In the genomic region with DNA sequence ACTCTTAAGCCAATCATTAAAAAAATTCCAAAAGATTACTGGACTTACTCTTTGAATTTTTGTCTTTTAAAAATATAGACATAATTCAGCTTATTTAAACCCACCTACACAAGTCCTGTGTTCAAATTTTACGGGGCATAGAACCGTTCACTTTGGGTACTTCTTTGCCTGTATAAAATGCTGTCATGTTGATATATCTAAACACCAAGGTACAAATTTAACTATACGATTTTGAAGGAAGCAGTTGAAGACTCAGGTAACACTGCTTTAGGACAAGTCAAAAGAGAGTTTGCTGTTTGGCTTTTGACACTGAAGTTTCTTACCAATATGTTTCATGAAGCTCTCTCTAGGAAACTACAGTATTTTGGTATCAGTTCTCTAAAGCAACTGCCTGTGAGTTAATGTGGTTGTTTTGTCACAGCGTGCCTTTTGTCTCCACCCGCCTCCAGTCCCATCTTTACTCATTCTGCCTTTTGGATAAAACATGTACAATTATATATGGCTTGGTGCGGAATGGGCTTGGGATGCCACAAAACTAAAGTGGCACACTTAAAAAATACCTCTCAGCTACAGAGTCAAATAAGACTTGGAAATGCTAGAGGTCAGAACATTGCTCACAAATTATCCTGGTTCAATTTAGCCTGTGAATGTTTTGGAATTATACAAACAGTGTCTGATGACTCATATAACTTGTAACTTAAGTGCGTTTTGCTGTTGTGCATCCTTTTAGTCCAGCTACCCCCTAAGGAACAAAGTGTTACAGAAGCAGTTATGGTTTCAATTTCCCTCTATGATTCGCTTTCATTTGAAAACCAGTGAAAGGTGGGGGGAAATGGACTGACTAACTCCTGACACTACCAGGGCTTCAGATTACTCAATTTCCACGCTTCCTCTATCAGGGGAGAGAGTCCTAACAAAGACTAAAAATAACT, we compare ENCODE assay signal across 9 cellular contexts. TPM values are rescaled to one million over a fixed set of nuclear protein-coding genes. Genes with fewer than 3 reads are reported as not detected.
DNase-seq lines count a peak whose midpoint lies in the region; ATAC-seq and TF ChIP-seq lines count a peak whose summit lies in the region.
"Had no signal": no experiment of that assay in that cellular context is flagged by ENCODE, and none has a peak within 500 bp of the region (broad histone marks: within the 10 kb centered on the region; RNA-seq: fewer than 3 reads in every experiment).

No MANE protein-coding gene starts in this region.

- no peaks in the 10 kb centered on the region for H3K4me1 Mint-ChIP-seq in endothelial cell (ENCODE audit: unreplicated experiment)
- no peaks in the 10 kb centered on the region for H3K4me1 Mint-ChIP-seq in naive thymus-derived CD8-positive, alpha-beta T cell

- H3K27me3 Mint-ChIP-seq in endothelial cell (ENCODE audit: unreplicated experiment): peaks cover 1% of the 10 kb centered on the region
- peaks cover 0 to 5% (median 3%) of the 10 kb centered on the region in 5 donors for H3K27me3 Mint-ChIP-seq in naive thymus-derived CD8-positive, alpha-beta T cell

- H3K27me3 ChIP-seq in brain microvascular endothelial cell (replicated peaks): no peaks in the 10 kb centered on the region

- H3K27ac ChIP-seq in brain microvascular endothelial cell: peak overlapping the region; percentile 69
- H3K27ac ChIP-seq: HL-60 had no signal

- POLR2A ChIA-PET in naive thymus-derived CD8-positive, alpha-beta T cell (lab: Charles Lee): no interaction called here

- H3K4me3 Mint-ChIP-seq in endothelial cell (ENCODE audit: unreplicated experiment): no peak overlapping the region
- no peak overlapping the region for H3K4me3 Mint-ChIP-seq in naive thymus-derived CD8-positive, alpha-beta T cell

- DNase-seq in Daoy (ENCODE audit: low read depth) (peak; percentile 89), brain microvascular endothelial cell (peak; percentile 76), stromal cell of bone marrow (ENCODE audit: low read depth) (peak; percentile 85), endothelial cell (ENCODE audit: low spot score) (no peak), NCI-H510A treated with DMSO at 0.1 percent for 48 hours (lab: John Stamatoyannopoulos, UW) (no peak)
- no peak for DNase-seq in naive thymus-derived CD8-positive, alpha-beta T cell

- TF ChIP-seq CTCF in brain microvascular endothelial cell (IDR thresholded peaks at IDR 0.05; ENCODE audit: low read depth, low read length, missing control alignments) (no peak), endothelial cell (IDR thresholded peaks at IDR 0.05; ENCODE audit: unreplicated experiment) (no peak)

- no peak overlapping the region for H3K27ac Mint-ChIP-seq in endothelial cell (ENCODE audit: unreplicated experiment)
- H3K27ac Mint-ChIP-seq in naive thymus-derived CD8-positive, alpha-beta T cell: no peak overlapping the region

- ATAC-seq in GM21526 (IDR thresholded peaks at IDR 0.05; ENCODE audit: low FRiP score, unreplicated experiment) (peak; percentile 97), HG03571 (IDR thresholded peaks at IDR 0.05; ENCODE audit: unreplicated experiment) (peak; percentile 77)
- no peak for ATAC-seq in naive thymus-derived CD8-positive, alpha-beta T cell

- no peaks in the 10 kb centered on the region for H3K36me3 ChIP-seq in brain microvascular endothelial cell (replicated peaks)

- H3K36me3 Mint-ChIP-seq in endothelial cell (ENCODE audit: low read depth, unreplicated experiment): no peaks in the 10 kb centered on the region
- no peaks in the 10 kb centered on the region for H3K36me3 Mint-ChIP-seq in naive thymus-derived CD8-positive, alpha-beta T cell

- in situ Hi-C loops in brain microvascular endothelial cell (cut with HindIII; ENCODE audit: low pct_ligation_motif_present, low sequenced_read_pairs): no loop called here

- H3K9me3 Mint-ChIP-seq in endothelial cell (ENCODE audit: unreplicated experiment): no peaks in the 10 kb centered on the region
- H3K9me3 Mint-ChIP-seq in naive thymus-derived CD8-positive, alpha-beta T cell: peaks cover 0 to 2% (median 0%) of the 10 kb centered on the region in 9 donors

- H3K4me3 ChIP-seq in brain microvascular endothelial cell (ENCODE audit: low read depth, low read length): no peak overlapping the region

RNA-seq across cellular contexts. Expression of gene RGS17, which starts 38.7 kb away (rescaled TPM):
- total RNA-seq in Daoy (2014; rRNA removed; shearing (Covaris generic)): 8.3 and 8.7 TPM in 2 replicates
- total RNA-seq in endothelial cell (ENCODE audit: unreplicated experiment): 12.0 TPM
- total RNA-seq in naive thymus-derived CD8-positive, alpha-beta T cell: not detected
- under 1 TPM in 1 of 3 donors, not detected in 2; 0.13 TPM for polyA plus RNA-seq in naive thymus-derived CD8-positive, alpha-beta T cell

Comparison
In these comparisons a context has a peak if more than half of its experiments do, and no peak if none do; other contexts are left out.
1. DNase-seq: peak in Daoy (single experiment), brain microvascular endothelial cell (single experiment) and stromal cell of bone marrow (single experiment); none in endothelial cell (single experiment), NCI-H510A treated with DMSO at 0.1 percent for 48 hours (single experiment) and naive thymus-derived CD8-positive, alpha-beta T cell (0 of 10).
2. ATAC-seq: peak in GM21526 (single experiment) and HG03571 (single experiment); none in naive thymus-derived CD8-positive, alpha-beta T cell (0 of 2).